ENCODE assay signal across 8 cellular contexts in genomic region chr19:45523642-45524256, GRCh38. TPM values are rescaled to one million over a fixed set of nuclear protein-coding genes. Genes with fewer than 3 reads are reported as not detected.
A peak's percentile ranks its signal among the peaks of the same experiment; 100 is the strongest.
DNase-seq lines count a peak whose midpoint lies in the region; ATAC-seq and TF ChIP-seq lines count a peak whose summit lies in the region.

No MANE protein-coding gene starts in this region.

- CTCF ChIA-PET in GM10248 (lab: Yijun Ruan, JAX) = interaction anchor here (0.8 to 1.4 kb wide), 7 partner anchors 8 to 122 kb away, joined by 3 to 7 read pairs (median 3); no protein-coding TSS in a partner anchor

- H3K4me1 ChIP-seq in adipocyte (ENCODE audit: control insufficient read depth, insufficient read depth, low read length) (no peaks in the 10 kb centered on the region), heart left ventricle (peaks cover under 1 to 50% (median 11%) of the 10 kb centered on the region in 12 donors), psoas muscle (peaks cover 3% of the 10 kb centered on the region)

- peak; percentile 74 for ATAC-seq in HG02763 (IDR thresholded peaks at IDR 0.05; ENCODE audit: unreplicated experiment)
- ATAC-seq in heart left ventricle = peak; percentile 90 to 94 (median 94)
- peak; percentile 91 to 98 (median 96) for ATAC-seq in psoas muscle
- no peak for ATAC-seq in HG03469 (IDR thresholded peaks at IDR 0.05; ENCODE audit: unreplicated experiment)

- H3K9me3 ChIP-seq in adipocyte (ENCODE audit: control insufficient read depth, low read length) = no peaks in the 10 kb centered on the region
- no peaks in the 10 kb centered on the region for H3K9me3 ChIP-seq in heart left ventricle
- no peaks in the 10 kb centered on the region for H3K9me3 ChIP-seq in psoas muscle

- DNase-seq in GM10248 (ENCODE audit: extremely low spot score) (peak; percentile 88), NCI-H187 (lab: John Stamatoyannopoulos, UW) (peak; percentile 55 to 80), T-helper 1 cell (peak in 4 of 5 donors; percentile 59 to 79 (median 62)), adipocyte (ENCODE audit: low read depth) (peak; percentile 92), heart left ventricle (peak; percentile 77 to 85 (median 78)), psoas muscle (peak; percentile 75 to 88)

- 69 to 73% (median 71%) methylated on average over 7 to 9 of the region's 9 CpGs for WGBS in heart left ventricle, 4 donors
- WGBS in psoas muscle, 3 donors = 65 to 74% (median 69%) methylated on average over 9 of the region's 9 CpGs

- H3K9ac ChIP-seq in adipocyte (ENCODE audit: low read length) = no peak overlapping the region

- H3K4me3 ChIP-seq in adipocyte (ENCODE audit: low read length) (no peak overlapping the region), heart left ventricle (no peak overlapping the region), psoas muscle (no peak overlapping the region)

- H3K36me3 ChIP-seq in adipocyte (ENCODE audit: control insufficient read depth, insufficient read depth, low read length, severe bottlenecking) (peaks cover 35% of the 10 kb centered on the region), heart left ventricle (peaks cover 0 to 91% (median 71%) of the 10 kb centered on the region in 9 donors), psoas muscle (ENCODE audit: insufficient read depth in 1 of 2, low read depth in 1 of 2) (peaks cover 15 to 73% of the 10 kb centered on the region in 2 donors)

- intact Hi-C loops in heart left ventricle (cut with DNase I) = loop anchor here (1.0 to 10.0 kb wide), 12 partner anchors 34 to 159 kb away; no protein-coding TSS in a partner anchor
- intact Hi-C loops in psoas muscle (cut with DNase I) = loop anchor here (1.0 to 5.0 kb wide), 3 partner anchors 34 to 119 kb away; no protein-coding TSS in a partner anchor

- TF ChIP-seq CTCF in GM10248 (IDR thresholded peaks at IDR 0.05; ENCODE audit: control extremely low read depth, extremely low read depth, low read depth, missing control alignments) (peak; percentile 84), heart left ventricle (IDR thresholded peaks at IDR 0.05) (peak; percentile 82 to 97 (median 90)), psoas muscle (IDR thresholded peaks at IDR 0.05) (peak; percentile 89)

- TF ChIP-seq POLR2A in heart left ventricle (IDR thresholded peaks at IDR 0.05) = no peak

- H3K27ac ChIP-seq in heart left ventricle (peak overlapping the region in 8 of 12 donors; percentile 23 to 74 (median 58)), psoas muscle (peak overlapping the region; percentile 59)

- no peaks in the 10 kb centered on the region for H3K27me3 ChIP-seq in adipocyte (replicated peaks; ENCODE audit: control insufficient read depth, insufficient read depth, low read length)
- H3K27me3 ChIP-seq in heart left ventricle = no peaks in the 10 kb centered on the region
- H3K27me3 ChIP-seq in psoas muscle (ENCODE audit: insufficient read depth in 3 of 3, low read length in 2 of 3) = peaks cover 0 to 1% (median 1%) of the 10 kb centered on the region in 3 donors

- POLR2A ChIA-PET in GM10248 (lab: Yijun Ruan, JAX) = interaction anchor here (0.7 kb wide), 1 partner anchor 35 kb away, joined by 11 read pairs; no protein-coding TSS in a partner anchor

RNA-seq across cellular contexts. Expression of gene VASP, which starts 16.5 kb away (rescaled TPM):
- total RNA-seq in heart left ventricle (100 to 1,000 TPM in 1 of 9 donors, 10 to 100 TPM in 8; 31.2 to 106 (median 46.8) TPM), psoas muscle (10 to 100 TPM; 14.2 to 32.8 (median 23.2) TPM)
- polyA plus RNA-seq in heart left ventricle (10 to 100 TPM; 50.9 to 74.9 TPM), psoas muscle (10 to 100 TPM; 13.5 to 76.3 (median 14.6) TPM)

RNA-seq across cellular contexts. Expression of gene PPM1N, which starts 25.5 kb away (rescaled TPM):
- total RNA-seq in heart left ventricle (1 to 10 TPM in 1 of 9 donors, under 1 TPM in 3, not detected in 5; 0.56 to 2.7 (median 0.65) TPM), psoas muscle (under 1 TPM in 1 of 4 donors, not detected in 3; 0.60 TPM)
- polyA plus RNA-seq in heart left ventricle (under 1 TPM; 0.23 to 0.78 TPM), psoas muscle (under 1 TPM; 0.29 to 0.90 (median 0.31) TPM)

RNA-seq across cellular contexts. Expression of gene RTN2, which starts 26.9 kb away (rescaled TPM):
- 10 to 100 TPM; 12.9 to 33.0 (median 26.9) TPM for total RNA-seq in heart left ventricle
- 10 to 100 TPM; 12.1 to 14.2 TPM for polyA plus RNA-seq in heart left ventricle
- total RNA-seq in psoas muscle = 100 to 1,000 TPM; 214 to 272 (median 242) TPM
- polyA plus RNA-seq in psoas muscle = 100 to 1,000 TPM in 1 of 3 donors, 10 to 100 TPM in 2; 46.6 to 199 (median 85.8) TPM

RNA-seq across cellular contexts. Expression of gene FOSB, which starts 56.0 kb away (rescaled TPM):
- total RNA-seq in heart left ventricle (100 to 1,000 TPM in 1 of 9 donors, 10 to 100 TPM in 1, 1 to 10 TPM in 4, under 1 TPM in 3; 0.23 to 107 (median 1.1) TPM), psoas muscle (1 to 10 TPM in 3 of 4 donors, under 1 TPM in 1; 0.32 to 9.4 (median 1.7) TPM)
- polyA plus RNA-seq in heart left ventricle (1 to 10 TPM; 1.4 to 8.0 TPM), psoas muscle (1 to 10 TPM in 1 of 3 donors, under 1 TPM in 2; 0.41 to 5.4 (median 0.65) TPM)

Comparison
In these comparisons a context has a peak if more than half of its experiments do, and no peak if none do; other contexts are left out.
1. RNA of gene RTN2, which starts 26.9 kb away (total RNA-seq): 214 to 272 TPM in psoas muscle; 12.9 to 33.0 TPM in heart left ventricle; every median in the first group is over 4 times any median in the second.
2. Peak in every context shown above with its lines, with median percentiles within 50 percentile points of each other: DNase-seq and CTCF ChIP-seq.